Comparison of ENCODE assay signal across 8 cellular contexts in genomic region chr7:98106647-98107312, GRCh38. TPM values are rescaled to one million over a fixed set of nuclear protein-coding genes. Genes with fewer than 3 reads are reported as not detected.
DNase-seq lines count a peak whose midpoint lies in the region; ATAC-seq and TF ChIP-seq lines count a peak whose summit lies in the region.

LMTK2 (plus strand) TSS chr7:98106862; CDS start chr7:98107178, 316 bp downstream.

- H3K4me3 Mint-ChIP-seq in natural killer cell: peak within 1 kb of the TSS; percentile 95

- no peaks in the 10 kb centered on the region for H3K9me3 ChIP-seq in fibroblast of lung (ENCODE audit: control insufficient read depth, insufficient read depth, low read depth, low read length)

- peaks cover 8% of the 10 kb centered on the region for H3K79me2 ChIP-seq in fibroblast of lung (ENCODE audit: control insufficient read depth, insufficient read depth, low read length)

- H3K9ac ChIP-seq in fibroblast of lung (ENCODE audit: insufficient read depth, low read length): peak within 1 kb of the TSS; percentile 86

- peaks cover 26 to 39% of the 10 kb centered on the region in 2 donors for H3K4me1 Mint-ChIP-seq in natural killer cell

- peaks cover 6 to 7% of the 10 kb centered on the region in 2 donors for H3K27me3 Mint-ChIP-seq in natural killer cell (ENCODE audit: low read depth in 2 of 2)

- H3K36me3 Mint-ChIP-seq in natural killer cell: no peaks in the 10 kb centered on the region

- TF ChIP-seq CTCF in fibroblast of lung (conservative IDR thresholded peaks at IDR 0.05 in 1 of 2, IDR thresholded peaks at IDR 0.05 in 1 of 2; ENCODE audit: low read depth in 1 of 2, low read length in 2 of 2) (peak; percentile 80 to 83), natural killer cell (IDR thresholded peaks at IDR 0.05) (peak; percentile 95)

- ATAC-seq in GM21825 (IDR thresholded peaks at IDR 0.05; ENCODE audit: unreplicated experiment): peak; percentile 100
- peak; percentile 100 for ATAC-seq in natural killer cell

- peaks cover 2% of the 10 kb centered on the region for H3K4me1 ChIP-seq in fibroblast of lung (ENCODE audit: control insufficient read depth, extremely low read depth, insufficient read depth, low read length)

- peaks cover 0 to 2% of the 10 kb centered on the region in 2 donors for H3K9me3 Mint-ChIP-seq in natural killer cell

- H3K27ac ChIP-seq in fibroblast of lung (ENCODE audit: insufficient read depth, low read length): peak within 1 kb of the TSS; percentile 69

- peak within 1 kb of the TSS; percentile 81 to 93 (median 86) for H3K4me3 ChIP-seq in fibroblast of lung (replicated peaks in 1 of 4; ENCODE audit: control extremely low read depth in 1 of 4, insufficient read depth in 1 of 4, low read depth in 3 of 4, low read length in 4 of 4)

- no peaks in the 10 kb centered on the region for H3K27me3 ChIP-seq in fibroblast of lung (ENCODE audit: control insufficient read depth, insufficient read depth, low read length)

- peak within 1 kb of the TSS; percentile 96 for H2AFZ ChIP-seq in fibroblast of lung (ENCODE audit: low read length)

- H3K36me3 ChIP-seq in fibroblast of lung (ENCODE audit: control insufficient read depth, insufficient read depth, low read length): no peaks in the 10 kb centered on the region

- H4K20me1 ChIP-seq in fibroblast of lung (ENCODE audit: control insufficient read depth, extremely low read depth, insufficient read depth, low read length): no peaks in the 10 kb centered on the region

- intact Hi-C loops in natural killer cell (cut with micrococcal nuclease): loop anchor here (1.0 to 2.0 kb wide), 3 partner anchors 26 to 86 kb away; no protein-coding TSS in a partner anchor

- DNase-seq in EH (ENCODE audit: low read depth) (peak; percentile 89), Kasumi-1 (lab: John Stamatoyannopoulos, UW) (peak; percentile 76 to 82), RPMI8226 (peak; percentile 98), fibroblast of lung (ENCODE audit: low read depth in 2 of 2) (peak; percentile 82 to 88), natural killer cell (peak; percentile 100)
- DNase-seq in activated T-helper 1 cell treated with anti-CD3 and anti-CD28 coated beads, Interleukin-2, amount 50 U/mL, for 16 hours (ENCODE audit: low read depth in 1 of 2, low spot score in 1 of 2): peak; percentile 93 to 95
- peak; percentile 92 for DNase-seq in stimulated activated naive CD4-positive, alpha-beta T cell treated with Interleukin-2 at 50 U/mL for 16 hours (lab: John Stamatoyannopoulos, UW)

- peak within 1 kb of the TSS; percentile 93 for H3K4me2 ChIP-seq in fibroblast of lung (ENCODE audit: extremely low read depth, insufficient read depth, low read length)

- peak within 1 kb of the TSS; percentile 70 to 97 for H3K27ac Mint-ChIP-seq in natural killer cell

RNA-seq across cellular contexts. Expression of gene LMTK2, which starts in this region (rescaled TPM):
- total RNA-seq in fibroblast of lung: 6.9 TPM in 2 replicates
- 5.2 and 5.7 TPM in 2 replicates for polyA plus RNA-seq in fibroblast of lung
- 3.3 and 3.7 TPM in 2 replicates for polyA plus RNA-seq in fibroblast of lung (2012)
- 11.0 and 11.9 TPM in 2 replicates for polyA minus RNA-seq in fibroblast of lung (ENCODE audit: low replicate concordance)
- total RNA-seq in natural killer cell: 10 to 100 TPM; 18.7 to 33.9 (median 26.6) TPM

Comparison
In these comparisons a context has a peak if more than half of its experiments do, and no peak if none do; other contexts are left out.
1. Peak in every context shown above with its lines: DNase-seq, ATAC-seq, H3K4me3 ChIP-seq and H3K27ac ChIP-seq.